In genomic region chr15:99630607-99631131, GRCh38 we compare ENCODE assay signal across 17 cellular contexts.
DNase-seq lines count a peak whose midpoint lies in the region; ATAC-seq, FAIRE-seq and TF ChIP-seq lines count a peak whose summit lies in the region.
"Had no signal": no experiment of that assay in that cellular context is flagged by ENCODE, and none has a peak within 500 bp of the region (broad histone marks: within the 10 kb centered on the region; RNA-seq: fewer than 3 reads in every experiment).

No MANE protein-coding gene starts in this region.

- no peak overlapping the region for H3K4me3 Mint-ChIP-seq in nephron progenitor cell
- H3K4me3 Mint-ChIP-seq: activated CD4-positive, alpha-beta memory T cell treated with anti-CD3 and anti-CD28 coated beads, Interleukin-2, amount 10 ng/mL, durations not matched to agents 7 days and 5 days; activated naive CD4-positive, alpha-beta T cell treated with anti-CD3 and anti-CD28 coated beads for 36 hours; CD8-positive, alpha-beta memory T cell had no signal

- DNase-seq in GM12891 (ENCODE audit: insufficient read length, low spot score): no peak
- no peak for DNase-seq in SK-N-MC (ENCODE audit: low read depth, low spot score)
- no peak for DNase-seq in nephron progenitor cell
- no peak for DNase-seq in activated CD4-positive, alpha-beta T cell treated with anti-CD3 and anti-CD28 coated beads for 48 hours
- DNase-seq in D721Med (ENCODE audit: insufficient read length, low spot score): no peak
- DNase-seq in pancreas: no peak
- DNase-seq in brain microvascular endothelial cell: no peak
- DNase-seq: activated CD4-positive, alpha-beta memory T cell treated with anti-CD3 and anti-CD28 coated beads, Interleukin-2, amount 10 ng/mL, durations not matched to agents 7 days and 5 days; CD8-positive, alpha-beta memory T cell; MG63; mucosa of descending colon; NCI-H774; stimulated activated CD4-positive, alpha-beta T cell treated with anti-CD3 and anti-CD28 coated beads, Interleukin-12 subunit alpha, Interleukin-12 subunit beta, amount 100 ng/mL, for 4 hours; stimulated activated naive CD4-positive, alpha-beta T cell; SW 1271 had no signal

- H3K36me3 Mint-ChIP-seq in nephron progenitor cell (ENCODE audit: low read depth): peaks cover 80% of the 10 kb centered on the region

- no peak for TF ChIP-seq CTCF in nephron progenitor cell (IDR thresholded peaks at IDR 0.05)
- no peak for TF ChIP-seq CTCF in D721Med (IDR thresholded peaks at IDR 0.05; ENCODE audit: insufficient read depth, missing control alignments)
- TF ChIP-seq CTCF in pancreas (IDR thresholded peaks at IDR 0.05): no peak
- TF ChIP-seq CTCF in brain microvascular endothelial cell (IDR thresholded peaks at IDR 0.05; ENCODE audit: low read depth, low read length, missing control alignments): no peak

- peak overlapping the region; percentile 3; the same call in 1 of the 2 replicates for H3K4me3 ChIP-seq in SK-N-MC
- no peak overlapping the region for H3K4me3 ChIP-seq in pancreas
- no peak overlapping the region for H3K4me3 ChIP-seq in brain microvascular endothelial cell (ENCODE audit: low read depth, low read length)
- H3K4me3 ChIP-seq: MG63, mucosa of descending colon had no signal

- peak; percentile 90 for FAIRE-seq in GM12891 (lab: Jason Lieb, UNC)
- FAIRE-seq in D721Med (lab: Jason Lieb, UNC): no peak
- no peak for FAIRE-seq in pancreas (lab: Jason Lieb, UNC)

- 88 to 95% methylated on average over 7 of the region's 7 CpGs for WGBS in pancreas, 2 donors

- H3K4me1 ChIP-seq in pancreas: peaks cover 25 to 38% (median 26%) of the 10 kb centered on the region in 3 donors

- H3K27me3 ChIP-seq in pancreas (no peaks in the 10 kb centered on the region), brain microvascular endothelial cell (replicated peaks) (no peaks in the 10 kb centered on the region)
- H3K27me3 ChIP-seq: MG63 had no signal

- H3K9me3 ChIP-seq in SK-N-MC (ENCODE audit: low read depth, low read length) (no peaks in the 10 kb centered on the region), pancreas (no peaks in the 10 kb centered on the region)
- H3K9me3 ChIP-seq: mucosa of descending colon had no signal

- H3K27me3 Mint-ChIP-seq in nephron progenitor cell (ENCODE audit: low read depth, poor library complexity): no peaks in the 10 kb centered on the region
- H3K27me3 Mint-ChIP-seq: activated CD4-positive, alpha-beta memory T cell treated with anti-CD3 and anti-CD28 coated beads, Interleukin-2, amount 10 ng/mL, durations not matched to agents 7 days and 5 days; CD8-positive, alpha-beta memory T cell had no signal

- H3K36me3 ChIP-seq in SK-N-MC (ENCODE audit: insufficient read depth, low read length) (peaks cover 25% of the 10 kb centered on the region), pancreas (no peaks in the 10 kb centered on the region), brain microvascular endothelial cell (replicated peaks) (no peaks in the 10 kb centered on the region)

- H3K9ac ChIP-seq in SK-N-MC (ENCODE audit: insufficient read length): no peak overlapping the region

- ATAC-seq in GM21576 (IDR thresholded peaks at IDR 0.05; ENCODE audit: unreplicated experiment): peak; percentile 12
- no peak for ATAC-seq in pancreas

- no peak for TF ChIP-seq POLR2A in GM12891 (IDR thresholded peaks at IDR 0.05; ENCODE audit: low read depth, low read length)

- H3K4me1 Mint-ChIP-seq in nephron progenitor cell: no peaks in the 10 kb centered on the region

- in situ Hi-C loops in brain microvascular endothelial cell (cut with HindIII; ENCODE audit: low pct_ligation_motif_present, low sequenced_read_pairs): no loop called here

- H3K27ac Mint-ChIP-seq in nephron progenitor cell: peak overlapping the region; percentile 58
- H3K27ac Mint-ChIP-seq: activated CD4-positive, alpha-beta memory T cell treated with anti-CD3 and anti-CD28 coated beads, Interleukin-2, amount 10 ng/mL, durations not matched to agents 7 days and 5 days had no signal

- peak overlapping the region; percentile 55; the same call in 1 of the 2 replicates for H3K27ac ChIP-seq in SK-N-MC
- peak overlapping the region in 2 of 4 donors; percentile 13 to 17 for H3K27ac ChIP-seq in pancreas
- H3K27ac ChIP-seq in brain microvascular endothelial cell: no peak overlapping the region

- H3K9me3 Mint-ChIP-seq in nephron progenitor cell: peaks cover 54% of the 10 kb centered on the region
- H3K9me3 Mint-ChIP-seq: activated naive CD4-positive, alpha-beta T cell treated with anti-CD3 and anti-CD28 coated beads for 36 hours had no signal

- intact Hi-C loops in pancreas (cut with DNase I): no loop called here

TF ChIP-seq in GM12891, 5 proteins besides CTCF, POLR2A, EP300 and RAD21:
- no peak for TF ChIP-seq PAX5 (IDR thresholded peaks at IDR 0.05; ENCODE audit: insufficient read depth, low read length, severe bottlenecking)
- TF ChIP-seq POLR2AphosphoS5 (IDR thresholded peaks at IDR 0.05; ENCODE audit: low read depth, low read length): no peak
- TF ChIP-seq SPI1 (IDR thresholded peaks at IDR 0.05; ENCODE audit: low read depth, low read length): no peak
- no peak for TF ChIP-seq TAF1 (IDR thresholded peaks at IDR 0.05; ENCODE audit: low read depth, low read length)
- TF ChIP-seq POU2F2 (IDR thresholded peaks at IDR 0.05; ENCODE audit: low read depth, low read length): no peak
